ENCODE assay signal across 8 cellular contexts in the genomic region with DNA sequence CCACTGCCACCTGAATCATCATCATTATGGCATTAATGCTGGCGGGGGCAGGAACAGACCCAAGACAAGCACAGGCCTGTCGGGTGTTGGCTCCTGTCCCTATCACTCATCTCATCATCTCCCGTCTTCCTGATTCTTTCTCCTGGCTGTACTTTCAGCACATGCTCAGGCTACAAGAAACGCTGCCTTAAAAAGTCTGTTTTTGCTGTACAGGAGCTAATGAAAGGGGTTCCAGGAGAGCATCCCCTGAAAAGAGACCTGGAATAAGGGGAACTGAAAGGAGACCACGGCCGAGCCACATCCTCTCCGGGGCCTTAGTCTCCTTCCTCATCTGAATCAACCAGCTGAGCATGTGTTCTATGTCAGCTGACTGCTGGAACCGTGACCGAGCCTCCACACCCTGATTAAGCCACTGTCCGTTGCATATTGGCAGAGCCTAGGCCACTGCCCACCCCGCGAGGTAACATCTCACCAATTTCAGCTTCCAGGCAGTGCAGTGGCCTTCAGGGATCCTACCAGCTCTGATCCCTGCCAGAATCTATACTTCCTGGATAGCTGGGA.
DNase-seq lines count a peak whose midpoint lies in the region; ATAC-seq lines count a peak whose summit lies in the region.

No MANE protein-coding gene starts in this region.

- no peaks in the 10 kb centered on the region for H3K36me3 ChIP-seq in trophoblast cell (ENCODE audit: control insufficient read depth in 1 of 2, insufficient read depth in 2 of 2, low read length in 2 of 2)

- no peak overlapping the region for H3K18ac ChIP-seq in trophoblast cell (ENCODE audit: low read length)

- no peak overlapping the region for H2BK12ac ChIP-seq in trophoblast cell (ENCODE audit: low read length)

- H3K4me2 ChIP-seq in trophoblast cell (ENCODE audit: low read length): no peak overlapping the region

- no peak overlapping the region for H2BK5ac ChIP-seq in trophoblast cell (ENCODE audit: low read depth, low read length, poor library complexity)

- H3K27ac ChIP-seq in trophoblast cell (ENCODE audit: low read depth, low read length): no peak overlapping the region

- H3K27me3 ChIP-seq in trophoblast cell (ENCODE audit: insufficient read depth, low read length): no peaks in the 10 kb centered on the region

- no peak overlapping the region for H2BK120ac ChIP-seq in trophoblast cell (ENCODE audit: insufficient read depth, low read length, poor library complexity)

- H3K27me3 Mint-ChIP-seq in stimulated activated naive CD8-positive, alpha-beta T cell treated with anti-CD3 and anti-CD28 coated beads, Interleukin-15, Interleukin-2, amounts not matched to agents 100 ng/mL and 50 ng/mL, for 24 hours: no peaks in the 10 kb centered on the region

- no peak overlapping the region for H3K4ac ChIP-seq in trophoblast cell (ENCODE audit: low read depth, low read length)

- no peak overlapping the region for H2AK5ac ChIP-seq in trophoblast cell (ENCODE audit: low read length)

- H3K4me3 ChIP-seq in trophoblast cell (ENCODE audit: low read depth, low read length): no peak overlapping the region

- H3K14ac ChIP-seq in trophoblast cell (ENCODE audit: low read length): no peak overlapping the region

- H3K79me1 ChIP-seq in trophoblast cell (ENCODE audit: low read length): peaks cover 7% of the 10 kb centered on the region

- peaks cover 50% of the 10 kb centered on the region for H3K36me3 Mint-ChIP-seq in stimulated activated naive CD8-positive, alpha-beta T cell treated with anti-CD3 and anti-CD28 coated beads, Interleukin-15, Interleukin-2, amounts not matched to agents 100 ng/mL and 50 ng/mL, for 24 hours (ENCODE audit: low read depth)

- peaks cover 7 to 11% of the 10 kb centered on the region in 2 experiments for H3K4me1 ChIP-seq in trophoblast cell (ENCODE audit: control insufficient read depth in 1 of 2, insufficient read depth in 2 of 2, low read length in 2 of 2)

- H2AFZ ChIP-seq in trophoblast cell (ENCODE audit: insufficient read depth, low read length, poor library complexity): no peak overlapping the region

- peak overlapping the region; percentile 47 for H3K4me3 Mint-ChIP-seq in stimulated activated naive CD8-positive, alpha-beta T cell treated with anti-CD3 and anti-CD28 coated beads, Interleukin-15, Interleukin-2, amounts not matched to agents 100 ng/mL and 50 ng/mL, for 24 hours

- peak overlapping the region; percentile 88 for H3K27ac Mint-ChIP-seq in stimulated activated naive CD8-positive, alpha-beta T cell treated with anti-CD3 and anti-CD28 coated beads, Interleukin-15, Interleukin-2, amounts not matched to agents 100 ng/mL and 50 ng/mL, for 24 hours

- no peak overlapping the region for H4K12ac ChIP-seq in trophoblast cell (ENCODE audit: low read depth, low read length)

- H3K79me2 ChIP-seq in trophoblast cell (ENCODE audit: control insufficient read depth, insufficient read depth, low read length, poor library complexity): no peaks in the 10 kb centered on the region

- no peak overlapping the region for H3K9ac ChIP-seq in trophoblast cell (ENCODE audit: low read length)

- peaks cover 2% of the 10 kb centered on the region for H3K9me3 ChIP-seq in trophoblast cell (ENCODE audit: insufficient read depth, low read depth, low read length)

- no peaks in the 10 kb centered on the region for H3K9me3 Mint-ChIP-seq in stimulated activated naive CD8-positive, alpha-beta T cell treated with anti-CD3 and anti-CD28 coated beads, Interleukin-15, Interleukin-2, amounts not matched to agents 100 ng/mL and 50 ng/mL, for 24 hours

- H4K8ac ChIP-seq in trophoblast cell (ENCODE audit: low read depth, low read length): no peak overlapping the region

- WGBS in trophoblast cell (ENCODE audit: extremely low coverage, insufficient coverage, insufficient read length): no CpG with 5 or more reads among the region's 12 CpGs

- no peak overlapping the region for H3K23ac ChIP-seq in trophoblast cell (ENCODE audit: low read length)

- peaks cover 73% of the 10 kb centered on the region for H3K4me1 Mint-ChIP-seq in stimulated activated naive CD8-positive, alpha-beta T cell treated with anti-CD3 and anti-CD28 coated beads, Interleukin-15, Interleukin-2, amounts not matched to agents 100 ng/mL and 50 ng/mL, for 24 hours (ENCODE audit: low read depth)

- ATAC-seq in stimulated activated naive CD8-positive, alpha-beta T cell treated with anti-CD3 and anti-CD28 coated beads, Interleukin-15, Interleukin-2, amounts not matched to agents 100 U/mL and 50 U/mL, for 24 hours: no peak
- ATAC-seq in HG02981 (IDR thresholded peaks at IDR 0.05; ENCODE audit: unreplicated experiment) (peak; percentile 81), esophagus mucosa (peak; percentile 76)

- no peak for DNase-seq in stimulated activated naive CD8-positive, alpha-beta T cell treated with anti-CD3 and anti-CD28 coated beads, Interleukin-15, Interleukin-2, amounts not matched to agents 100 U/mL and 50 U/mL, for 24 hours
- DNase-seq in OCI-M1 (lab: John Stamatoyannopoulos, UW): peak; percentile 76
- peak; percentile 31 to 37 for DNase-seq in trophoblast cell
- DNase-seq in COLO668 (lab: John Stamatoyannopoulos, UW; ENCODE audit: unreplicated experiment): no peak
- DNase-seq in NCI-H187 (lab: John Stamatoyannopoulos, UW): no peak

- H4K91ac ChIP-seq in trophoblast cell (ENCODE audit: low read depth, low read length): no peak overlapping the region

Comparison
In these comparisons a context has a peak if more than half of its experiments do, and no peak if none do; other contexts are left out.
1. DNase-seq: peak in OCI-M1 (single experiment) and trophoblast cell (2 of 2); none in stimulated activated naive CD8-positive, alpha-beta T cell treated with anti-CD3 and anti-CD28 coated beads, Interleukin-15, Interleukin-2, amounts not matched to agents 100 U/mL and 50 U/mL, for 24 hours (single experiment), COLO668 (single experiment) and NCI-H187 (0 of 2).